In the genomic region with DNA sequence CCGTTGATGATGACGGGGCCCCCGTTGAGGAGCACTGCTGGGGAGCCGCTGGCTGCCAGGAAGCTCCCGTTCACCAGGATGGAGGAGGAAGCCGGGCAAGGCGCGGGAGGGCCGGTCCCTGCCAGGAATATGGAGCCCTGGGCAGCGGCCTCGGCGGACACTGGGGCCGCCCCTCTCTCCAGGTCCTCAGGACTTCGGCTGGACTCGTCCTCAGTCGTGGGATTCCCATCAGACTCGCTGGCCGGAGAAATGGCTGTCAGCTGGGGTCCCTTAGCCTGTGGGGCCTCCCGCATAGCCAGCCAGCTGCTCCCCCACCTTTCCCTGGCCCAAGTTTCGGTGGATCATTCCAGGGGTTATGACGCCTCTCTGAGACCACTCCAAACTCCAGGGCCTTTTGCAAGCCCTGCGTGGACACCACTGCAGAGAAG, we compare ENCODE assay signal across 1 cellular context.
TF ChIP-seq lines count a peak whose summit lies in the region.

No MANE protein-coding gene starts in this region.

TF ChIP-seq in endothelial cell of umbilical vein, 7 proteins besides CTCF, POLR2A, EP300 and RAD21:
- TF ChIP-seq POLR2AphosphoS5 (IDR thresholded peaks at IDR 0.05; ENCODE audit: insufficient read depth, low read depth, low read length) (no peak), GATA2 (IDR thresholded peaks at IDR 0.05; ENCODE audit: insufficient read depth, insufficient read length, low read depth, low read length) (no peak), MYC (IDR thresholded peaks at IDR 0.05; ENCODE audit: low read depth, low read length) (no peak), JUN (IDR thresholded peaks at IDR 0.05; ENCODE audit: borderline replicate concordance, insufficient read depth, insufficient read length, low read depth) (no peak), FOS (IDR thresholded peaks at IDR 0.05; ENCODE audit: borderline replicate concordance, insufficient read depth, low read length) (no peak), EZH2 (IDR thresholded peaks at IDR 0.05; ENCODE audit: borderline replicate concordance, low read depth, low read length, severe bottlenecking) (no peak)
- TF ChIP-seq, protein P1, sequence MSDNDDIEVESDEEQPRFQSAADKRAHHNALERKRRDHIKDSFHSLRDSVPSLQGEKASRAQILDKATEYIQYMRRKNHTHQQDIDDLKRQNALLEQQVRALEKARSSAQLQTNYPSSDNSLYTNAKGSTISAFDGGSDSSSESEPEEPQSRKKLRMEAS (IDR thresholded peaks at IDR 0.05; ENCODE audit: insufficient read depth, insufficient read length), result no peak
